Comparison of ENCODE assay signal across 4 cellular contexts in genomic region chr1:39769502-39769901, GRCh38. TPM values are rescaled to one million over a fixed set of nuclear protein-coding genes. Genes with fewer than 3 reads are reported as not detected.
"Had no signal": no experiment of that assay in that cellular context is flagged by ENCODE, and none has a peak within 500 bp of the region (broad histone marks: within the 10 kb centered on the region; RNA-seq: fewer than 3 reads in every experiment).

No MANE protein-coding gene starts in this region.

RNA-seq across cellular contexts. Expression of gene OXCT2, which starts 1.6 kb away (rescaled TPM):
- total RNA-seq: osteocyte, progenitor cell of endocrine pancreas, smooth muscle cell had no signal
- polyA plus RNA-seq: naive thymus-derived CD4-positive, alpha-beta T cell; smooth muscle cell had no signal

RNA-seq across cellular contexts. Expression of gene BMP8B, which starts 19.2 kb away (rescaled TPM):
- total RNA-seq: smooth muscle cell had no signal
